Comparison of ENCODE assay signal across 16 cellular contexts in the genomic region with DNA sequence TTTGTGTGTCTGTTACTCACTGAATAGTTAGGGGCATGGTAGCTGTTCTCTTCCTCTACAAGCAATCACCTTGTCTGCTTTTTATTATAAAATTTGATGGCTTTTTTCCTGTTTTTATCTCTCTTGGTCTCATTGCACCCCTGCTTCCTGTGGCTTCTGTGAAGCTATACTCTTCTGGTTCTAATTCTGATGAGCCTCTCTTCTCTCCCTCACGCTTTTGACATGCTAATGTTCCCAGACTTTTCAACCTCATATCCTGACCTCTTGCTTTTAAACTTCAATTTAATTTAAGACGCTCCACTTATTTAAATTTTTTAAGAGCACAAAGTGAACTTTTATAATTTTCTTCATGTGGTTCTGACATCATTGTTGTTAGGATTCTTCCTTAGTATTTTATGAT.
DNase-seq lines count a peak whose midpoint lies in the region; ATAC-seq and TF ChIP-seq lines count a peak whose summit lies in the region.
"Had no signal": no experiment of that assay in that cellular context is flagged by ENCODE, and none has a peak within 500 bp of the region (broad histone marks: within the 10 kb centered on the region; RNA-seq: fewer than 3 reads in every experiment).

No MANE protein-coding gene starts in this region.

- peaks cover 36% of the 10 kb centered on the region for H3K9me3 Mint-ChIP-seq in WTC11
- H3K9me3 Mint-ChIP-seq: HFFc6 had no signal

- CTCF ChIA-PET in WTC11 (lab: Charles Lee) = interaction anchor here (0.7 to 2.3 kb wide), 5 partner anchors 13 to 1276 kb away, joined by 3 to 10 read pairs (median 4); no protein-coding TSS in a partner anchor

- H3K36me3 Mint-ChIP-seq in WTC11 = peaks cover 38% of the 10 kb centered on the region
- H3K36me3 Mint-ChIP-seq: CD4-positive, CD25-positive, alpha-beta regulatory T cell; CD8-positive, alpha-beta T cell had no signal

- H3K36me3 ChIP-seq in H7 (replicated peaks; ENCODE audit: control insufficient read depth, insufficient read depth, low read length) = no peaks in the 10 kb centered on the region
- no peaks in the 10 kb centered on the region for H3K36me3 ChIP-seq in iPS-20b (ENCODE audit: insufficient read depth, low read depth, low read length)
- H3K36me3 ChIP-seq: BLaER1, HAP-1 had no signal

- POLR2A ChIA-PET in WTC11 (lab: Charles Lee) = interaction anchor here (1.0 kb wide), 1 partner anchor 10 kb away, joined by 3 read pairs; no protein-coding TSS in a partner anchor

- peaks cover 16% of the 10 kb centered on the region for H3K4me1 ChIP-seq in iPS-20b (ENCODE audit: insufficient read depth, low read length)
- H3K4me1 ChIP-seq: BLaER1, Caco-2 had no signal

- no peak overlapping the region for H3K4me3 Mint-ChIP-seq in WTC11
- H3K4me3 Mint-ChIP-seq: B cell; CD4-positive, CD25-positive, alpha-beta regulatory T cell; CD8-positive, alpha-beta T cell; HFFc6 had no signal

- H3K27me3 Mint-ChIP-seq in WTC11 (ENCODE audit: low read depth) = no peaks in the 10 kb centered on the region; the same call in 1 of the 2 replicates
- H3K27me3 Mint-ChIP-seq: B cell; CD4-positive, CD25-positive, alpha-beta regulatory T cell had no signal

- peaks cover 36% of the 10 kb centered on the region for H3K4me1 Mint-ChIP-seq in WTC11
- H3K4me1 Mint-ChIP-seq: B cell; CD4-positive, CD25-positive, alpha-beta regulatory T cell had no signal

- DNase-seq in H7 = peak; percentile 35
- DNase-seq in WTC11 (ENCODE audit: low spot score) = no peak
- no peak for DNase-seq in NCI-H510A treated with DMSO at 0.1 percent for 48 hours (lab: John Stamatoyannopoulos, UW)
- DNase-seq in activated CD4-positive, alpha-beta T cell treated with anti-CD3 and anti-CD28 coated beads, Interleukin-2, amount 50 U/mL, for 4 hours = no peak
- DNase-seq: Caco-2; CD4-positive, CD25-positive, alpha-beta regulatory T cell; CD8-positive, alpha-beta T cell; DMS153; DND-41; HFFc6 had no signal

- peak overlapping the region; percentile 45; the same call in 1 of the 2 replicates for H3K27ac Mint-ChIP-seq in WTC11
- H3K27ac Mint-ChIP-seq: B cell; CD4-positive, CD25-positive, alpha-beta regulatory T cell; CD8-positive, alpha-beta T cell; HFFc6 had no signal

- H3K9me3 ChIP-seq in iPS-20b (ENCODE audit: insufficient read depth, low read depth, low read length) = no peaks in the 10 kb centered on the region; the same call in 1 of the 2 replicates
- H3K9me3 ChIP-seq: BLaER1, Caco-2, HAP-1 had no signal

- no peaks in the 10 kb centered on the region for H3K27me3 ChIP-seq in H7 (ENCODE audit: control insufficient read depth, insufficient read depth, low read length)
- H3K27me3 ChIP-seq in iPS-20b (ENCODE audit: insufficient read depth, low read length) = no peaks in the 10 kb centered on the region
- H3K27me3 ChIP-seq: BLaER1 had no signal

- H3K4me3 ChIP-seq in H7 (ENCODE audit: insufficient read depth, low read depth, low read length) (no peak overlapping the region), iPS-20b (ENCODE audit: low read length) (no peak overlapping the region; the same call in 1 of the 2 replicates)
- H3K4me3 ChIP-seq: BLaER1, HAP-1 had no signal

- ATAC-seq in WTC11 (peak; percentile 65), GM21367 (IDR thresholded peaks at IDR 0.05; ENCODE audit: unreplicated experiment) (no peak)
- ATAC-seq: CD8-positive, alpha-beta T cell had no signal

- no peak overlapping the region; the same call in 1 of the 2 replicates for H3K9ac ChIP-seq in iPS-20b (ENCODE audit: low read depth, low read length)
- H3K9ac ChIP-seq: BLaER1 had no signal

- peak overlapping the region; percentile 78 for H3K27ac ChIP-seq in iPS-20b (ENCODE audit: low read length)
- H3K27ac ChIP-seq: BLaER1, C4-2B had no signal

- TF ChIP-seq CTCF in WTC11 (IDR thresholded peaks at IDR 0.05) = no peak

TF ChIP-seq in WTC11, 78 proteins besides CTCF, POLR2A, EP300 and RAD21:
- TF ChIP-seq, protein P1, sequence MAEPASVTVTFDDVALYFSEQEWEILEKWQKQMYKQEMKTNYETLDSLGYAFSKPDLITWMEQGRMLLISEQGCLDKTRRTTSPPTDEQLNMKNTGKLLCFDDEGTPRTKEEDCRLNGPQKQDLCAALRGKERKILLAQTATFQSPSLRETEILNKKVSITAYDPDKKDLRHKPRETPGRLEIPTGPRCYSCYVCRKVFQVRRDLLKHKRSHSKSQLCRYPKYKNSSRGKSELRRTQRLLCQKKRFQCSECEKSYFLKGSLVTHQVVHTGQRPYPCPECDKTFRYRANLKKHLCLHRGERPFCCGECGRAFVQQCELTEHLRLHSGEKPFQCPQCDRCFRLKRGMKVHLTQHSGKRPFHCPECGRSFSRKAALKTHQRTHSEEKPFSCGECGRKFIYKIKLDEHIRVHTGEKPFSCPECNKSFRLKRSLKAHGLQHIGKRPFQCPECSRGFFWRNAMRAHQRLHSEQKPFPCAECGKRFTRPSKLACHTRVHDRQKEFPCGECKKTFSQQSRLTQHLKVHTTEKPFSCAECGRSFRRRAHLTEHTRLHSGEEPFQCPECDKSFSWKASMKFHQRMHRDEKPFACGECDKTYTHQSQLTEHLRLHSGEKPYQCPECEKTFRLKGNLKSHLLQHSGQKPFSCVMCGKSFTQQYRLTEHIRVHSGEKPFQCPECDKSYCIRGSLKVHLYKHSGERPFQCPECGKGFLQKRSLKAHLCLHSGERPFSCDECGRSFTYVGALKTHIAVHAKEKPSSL (CRISPR knock-in tag; conservative IDR thresholded peaks at IDR 0.05) = no peak
- TF ChIP-seq, protein P2, sequence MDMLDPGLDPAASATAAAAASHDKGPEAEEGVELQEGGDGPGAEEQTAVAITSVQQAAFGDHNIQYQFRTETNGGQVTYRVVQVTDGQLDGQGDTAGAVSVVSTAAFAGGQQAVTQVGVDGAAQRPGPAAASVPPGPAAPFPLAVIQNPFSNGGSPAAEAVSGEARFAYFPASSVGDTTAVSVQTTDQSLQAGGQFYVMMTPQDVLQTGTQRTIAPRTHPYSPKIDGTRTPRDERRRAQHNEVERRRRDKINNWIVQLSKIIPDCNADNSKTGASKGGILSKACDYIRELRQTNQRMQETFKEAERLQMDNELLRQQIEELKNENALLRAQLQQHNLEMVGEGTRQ (CRISPR knock-in tag; IDR thresholded peaks at IDR 0.05) = no peak
- TF ChIP-seq ZNF219 (CRISPR knock-in tag; IDR thresholded peaks at IDR 0.05; ENCODE audit: borderline replicate concordance) (no peak), NFATC4 (CRISPR knock-in tag; IDR thresholded peaks at IDR 0.05) (no peak), FOXK1 (CRISPR knock-in tag; IDR thresholded peaks at IDR 0.05) (no peak), TEAD1 (CRISPR knock-in tag; IDR thresholded peaks at IDR 0.05) (no peak), ZNF138 (CRISPR knock-in tag; conservative IDR thresholded peaks at IDR 0.05) (no peak), PRRX2 (CRISPR knock-in tag; IDR thresholded peaks at IDR 0.05) (no peak), TP53 (CRISPR knock-in tag; IDR thresholded peaks at IDR 0.05) (no peak), ZNF121 (CRISPR knock-in tag; IDR thresholded peaks at IDR 0.05) (no peak), KAT7 (CRISPR knock-in tag; IDR thresholded peaks at IDR 0.05; ENCODE audit: borderline replicate concordance) (no peak), OVOL2 (CRISPR knock-in tag; IDR thresholded peaks at IDR 0.05; ENCODE audit: borderline replicate concordance) (no peak), MYBL2 (CRISPR knock-in tag; IDR thresholded peaks at IDR 0.05) (no peak)
- TF ChIP-seq, protein P3, sequence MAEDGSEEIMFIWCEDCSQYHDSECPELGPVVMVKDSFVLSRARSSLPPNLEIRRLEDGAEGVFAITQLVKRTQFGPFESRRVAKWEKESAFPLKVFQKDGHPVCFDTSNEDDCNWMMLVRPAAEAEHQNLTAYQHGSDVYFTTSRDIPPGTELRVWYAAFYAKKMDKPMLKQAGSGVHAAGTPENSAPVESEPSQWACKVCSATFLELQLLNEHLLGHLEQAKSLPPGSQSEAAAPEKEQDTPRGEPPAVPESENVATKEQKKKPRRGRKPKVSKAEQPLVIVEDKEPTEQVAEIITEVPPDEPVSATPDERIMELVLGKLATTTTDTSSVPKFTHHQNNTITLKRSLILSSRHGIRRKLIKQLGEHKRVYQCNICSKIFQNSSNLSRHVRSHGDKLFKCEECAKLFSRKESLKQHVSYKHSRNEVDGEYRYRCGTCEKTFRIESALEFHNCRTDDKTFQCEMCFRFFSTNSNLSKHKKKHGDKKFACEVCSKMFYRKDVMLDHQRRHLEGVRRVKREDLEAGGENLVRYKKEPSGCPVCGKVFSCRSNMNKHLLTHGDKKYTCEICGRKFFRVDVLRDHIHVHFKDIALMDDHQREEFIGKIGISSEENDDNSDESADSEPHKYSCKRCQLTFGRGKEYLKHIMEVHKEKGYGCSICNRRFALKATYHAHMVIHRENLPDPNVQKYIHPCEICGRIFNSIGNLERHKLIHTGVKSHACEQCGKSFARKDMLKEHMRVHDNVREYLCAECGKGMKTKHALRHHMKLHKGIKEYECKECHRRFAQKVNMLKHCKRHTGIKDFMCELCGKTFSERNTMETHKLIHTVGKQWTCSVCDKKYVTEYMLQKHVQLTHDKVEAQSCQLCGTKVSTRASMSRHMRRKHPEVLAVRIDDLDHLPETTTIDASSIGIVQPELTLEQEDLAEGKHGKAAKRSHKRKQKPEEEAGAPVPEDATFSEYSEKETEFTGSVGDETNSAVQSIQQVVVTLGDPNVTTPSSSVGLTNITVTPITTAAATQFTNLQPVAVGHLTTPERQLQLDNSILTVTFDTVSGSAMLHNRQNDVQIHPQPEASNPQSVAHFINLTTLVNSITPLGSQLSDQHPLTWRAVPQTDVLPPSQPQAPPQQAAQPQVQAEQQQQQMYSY (CRISPR knock-in tag; IDR thresholded peaks at IDR 0.05) = no peak
